Comparison of ENCODE assay signal across 9 cellular contexts in the genomic region with DNA sequence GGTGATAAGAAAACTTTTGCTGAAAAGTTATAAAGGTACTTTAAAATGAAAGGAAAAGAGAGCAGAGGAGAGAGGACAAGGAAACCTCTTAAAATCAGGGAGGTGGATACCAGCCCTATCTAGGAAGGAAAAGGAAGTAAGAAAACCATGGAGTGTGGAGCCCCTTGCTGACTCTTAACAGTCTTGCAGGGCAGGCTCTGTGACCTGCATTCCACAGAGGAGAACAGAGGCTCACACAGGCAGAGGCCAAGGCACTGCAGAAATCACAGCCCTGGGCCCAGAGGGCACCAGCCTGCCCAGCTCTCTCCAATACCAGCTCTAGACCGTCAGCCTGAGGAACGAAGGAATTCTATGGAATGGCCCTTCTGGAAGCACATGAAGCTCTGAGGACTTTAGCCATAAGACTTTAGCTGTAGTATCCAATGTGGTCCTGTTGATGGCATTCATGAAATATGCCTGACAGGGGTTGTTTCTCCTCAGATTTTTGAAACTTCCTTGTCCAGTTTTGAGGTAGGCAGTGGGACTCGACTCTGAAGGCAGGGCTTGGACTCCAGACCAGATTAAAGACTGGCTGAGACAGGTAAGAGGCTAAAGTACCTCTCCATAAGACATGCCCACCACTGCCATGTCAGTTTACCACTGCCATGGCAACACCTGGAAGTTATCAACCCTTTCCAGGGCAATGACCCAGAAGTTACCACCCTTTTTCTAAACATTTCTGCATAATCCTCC.
DNase-seq lines count a peak whose midpoint lies in the region; ATAC-seq and TF ChIP-seq lines count a peak whose summit lies in the region.
"Had no signal": no experiment of that assay in that cellular context is flagged by ENCODE, and none has a peak within 500 bp of the region (broad histone marks: within the 10 kb centered on the region; RNA-seq: fewer than 3 reads in every experiment).

No MANE protein-coding gene starts in this region.

- H3F3A ChIP-seq in Loucy (ENCODE audit: low read depth), result no peaks in the 10 kb centered on the region

- DNase-seq in AG20443 (ENCODE audit: low spot score) (peak; percentile 73), mammary epithelial cell (peak; percentile 60), left lung (peak in 1 of 2 donors; percentile 57), GM10266 (ENCODE audit: extremely low spot score) (no peak), Ammon's horn (ENCODE audit: low spot score) (no peak), DMS153 (lab: John Stamatoyannopoulos, UW) (no peak)
- DNase-seq: NCI-H82 had no signal

- no peaks in the 10 kb centered on the region for H3K9me2 ChIP-seq in Loucy (replicated peaks; ENCODE audit: low read depth, low read length)

- no peaks in the 10 kb centered on the region for H3K36me3 ChIP-seq in Loucy (ENCODE audit: insufficient read depth, low read length)
- no peaks in the 10 kb centered on the region for H3K36me3 ChIP-seq in mammary epithelial cell (ENCODE audit: insufficient read depth, low read length)
- no peaks in the 10 kb centered on the region for H3K36me3 ChIP-seq in left lung

- H3K9me3 ChIP-seq in Loucy (ENCODE audit: insufficient read depth, low read depth, low read length) (no peaks in the 10 kb centered on the region), mammary epithelial cell (replicated peaks; ENCODE audit: insufficient read depth, low read length) (no peaks in the 10 kb centered on the region), left lung (no peaks in the 10 kb centered on the region)

- dilution Hi-C loops in mammary epithelial cell (cut with HindIII; ENCODE audit: low sequenced_read_pairs), result no loop called here

- no TSS peak for BruUV-seq in mammary epithelial cell (replicated peaks; lab: Mats Ljungman, UMichigan)

- H2AFZ ChIP-seq in Loucy (ENCODE audit: low read length), result no peak overlapping the region
- no peak overlapping the region for H2AFZ ChIP-seq in mammary epithelial cell (ENCODE audit: low read depth, low read length)

- H4K20me1 ChIP-seq in Loucy (ENCODE audit: insufficient read depth, low read length, poor library complexity, severe bottlenecking) (no peaks in the 10 kb centered on the region), mammary epithelial cell (ENCODE audit: insufficient read depth, low read length) (no peaks in the 10 kb centered on the region)

- H3K79me2 ChIP-seq in Loucy (ENCODE audit: insufficient read depth, low read length) (no peaks in the 10 kb centered on the region), mammary epithelial cell (ENCODE audit: insufficient read depth, low read length) (no peaks in the 10 kb centered on the region)

- in situ Hi-C loops in mammary epithelial cell (cut with MboI; ENCODE audit: low sequenced_read_pairs in 2 of 2), result no loop called here

- H3K4me1 ChIP-seq in Loucy (ENCODE audit: insufficient read depth, low read length, poor library complexity, severe bottlenecking), result no peaks in the 10 kb centered on the region
- H3K4me1 ChIP-seq in mammary epithelial cell (ENCODE audit: insufficient read depth, low read length), result peaks cover 8% of the 10 kb centered on the region
- H3K4me1 ChIP-seq in left lung, result peaks cover under 1 to 23% of the 10 kb centered on the region in 2 donors

- WGBS in mammary epithelial cell (ENCODE audit: low coverage, missing lambda C conversion rate), result 66% methylated on average over 3 of the region's 3 CpGs

- no peak overlapping the region for H3K4me3 ChIP-seq in Loucy (ENCODE audit: low read length, poor library complexity, severe bottlenecking)
- no peak overlapping the region for H3K4me3 ChIP-seq in mammary epithelial cell (replicated peaks in 1 of 3; ENCODE audit: insufficient read depth in 1 of 3, low read depth in 2 of 3, low read length in 3 of 3)
- H3K4me3 ChIP-seq in left lung, result no peak overlapping the region

- ATAC-seq in left lung (peak; percentile 96), HG03175 (IDR thresholded peaks at IDR 0.05; ENCODE audit: unreplicated experiment) (no peak)

- no peak overlapping the region for H3K4me2 ChIP-seq in Loucy (ENCODE audit: low read depth, low read length, poor library complexity, severe bottlenecking)
- no peak overlapping the region for H3K4me2 ChIP-seq in mammary epithelial cell (ENCODE audit: insufficient read depth, low read depth, low read length)

- intact Hi-C loops in mammary epithelial cell (cut with micrococcal nuclease), result loop anchor here (1.0 to 5.0 kb wide), 6 partner anchors 31 to 856 kb away; no protein-coding TSS in a partner anchor
- intact Hi-C loops in left lung (cut with DNase I), result no loop called here

- H3K9ac ChIP-seq in Loucy (ENCODE audit: low read depth, low read length, poor library complexity, severe bottlenecking), result no peak overlapping the region
- no peak overlapping the region for H3K9ac ChIP-seq in mammary epithelial cell (ENCODE audit: insufficient read depth, low read length)

- CTCF ChIA-PET in mammary epithelial cell (lab: Charles Lee; ENCODE audit: low non-redundant PET), result no interaction called here

- no peaks in the 10 kb centered on the region for H3K27me3 ChIP-seq in Loucy (ENCODE audit: insufficient read depth, low read length, poor library complexity, severe bottlenecking)
- no peaks in the 10 kb centered on the region for H3K27me3 ChIP-seq in mammary epithelial cell (ENCODE audit: insufficient read depth, low read length)
- no peaks in the 10 kb centered on the region for H3K27me3 ChIP-seq in left lung

- no peak overlapping the region for H3K27ac ChIP-seq in mammary epithelial cell (ENCODE audit: insufficient read depth, low read depth, low read length)
- no peak overlapping the region for H3K27ac ChIP-seq in left lung

- TF ChIP-seq CTCF in Loucy (conservative IDR thresholded peaks at IDR 0.05; ENCODE audit: low read length) (peak; percentile 36), mammary epithelial cell (conservative IDR thresholded peaks at IDR 0.05 in 1 of 2, IDR thresholded peaks at IDR 0.05 in 1 of 2; ENCODE audit: extremely low read depth in 1 of 2, insufficient read depth in 1 of 2, low read depth in 1 of 2, low read length in 2 of 2) (peak; percentile 66 to 76), left lung (IDR thresholded peaks at IDR 0.05) (peak; percentile 45 to 52), GM10266 (IDR thresholded peaks at IDR 0.05; ENCODE audit: control insufficient read depth, insufficient read depth, low read depth, missing control alignments) (no peak)

Comparison
In these comparisons a context has a peak if more than half of its experiments do, and no peak if none do; other contexts are left out.
1. DNase-seq: peak in AG20443 (single experiment) and mammary epithelial cell (single experiment); none in GM10266 (single experiment), Ammon's horn (single experiment) and DMS153 (single experiment).